17 cellular contexts compared by ENCODE assay signal in genomic region chr6:81787313-81788068, GRCh38. TPM values are rescaled to one million over a fixed set of nuclear protein-coding genes. Genes with fewer than 3 reads are reported as not detected.
DNase-seq lines count a peak whose midpoint lies in the region; ATAC-seq, FAIRE-seq and TF ChIP-seq lines count a peak whose summit lies in the region.
"Had no signal": no experiment of that assay in that cellular context is flagged by ENCODE, and none has a peak within 500 bp of the region (broad histone marks: within the 10 kb centered on the region; RNA-seq: fewer than 3 reads in every experiment).

No MANE protein-coding gene starts in this region.

- no TSS peak for BruUV-seq in PC-9 (replicated peaks; lab: Mats Ljungman, UMichigan)

- H3K36me3 ChIP-seq in PC-9 (ENCODE audit: low read depth) (no peaks in the 10 kb centered on the region), pancreas (no peaks in the 10 kb centered on the region)
- H3K36me3 ChIP-seq: HAP-1 had no signal

- H3K27me3 ChIP-seq in PC-9 (ENCODE audit: insufficient read depth, low read depth) (no peaks in the 10 kb centered on the region), pancreas (no peaks in the 10 kb centered on the region)

- no peaks in the 10 kb centered on the region for H3K27me3 Mint-ChIP-seq in activated naive CD4-positive, alpha-beta T cell treated with anti-CD3 and anti-CD28 coated beads, Interleukin-2, amount 10 ng/mL, durations not matched to agents 7 days and 5 days
- H3K27me3 Mint-ChIP-seq: activated CD4-positive, alpha-beta T cell treated with anti-CD3 and anti-CD28 coated beads, Interleukin-2, amount 10 ng/mL, durations not matched to agents 7 days and 5 days had no signal

- POLR2A ChIA-PET in PC-9 (lab: Charles Lee; ENCODE audit: unreplicated experiment), result no interaction called here

- no peaks in the 10 kb centered on the region for H3F3A ChIP-seq in PC-9 (ENCODE audit: insufficient read depth, low read depth)

- no peaks in the 10 kb centered on the region for H3K9me3 Mint-ChIP-seq in activated naive CD4-positive, alpha-beta T cell treated with anti-CD3 and anti-CD28 coated beads, Interleukin-2, amount 10 ng/mL, durations not matched to agents 7 days and 5 days
- H3K9me3 Mint-ChIP-seq: activated CD4-positive, alpha-beta T cell treated with anti-CD3 and anti-CD28 coated beads, Interleukin-2, amount 10 ng/mL, durations not matched to agents 7 days and 5 days had no signal

- peak in 1 of 2 experiments; percentile 46 for DNase-seq in PC-9
- no peak for DNase-seq in pancreas
- no peak for DNase-seq in activated naive CD4-positive, alpha-beta T cell treated with anti-CD3 and anti-CD28 coated beads, Interleukin-2, amount 10 ng/mL, durations not matched to agents 7 days and 5 days
- DNase-seq in NCI-H187 (lab: John Stamatoyannopoulos, UW), result no peak
- no peak for DNase-seq in SKM-1 (lab: John Stamatoyannopoulos, UW; ENCODE audit: unreplicated experiment)
- DNase-seq: activated CD4-positive, alpha-beta T cell treated with anti-CD3 and anti-CD28 coated beads, Interleukin-2, amount 10 ng/mL, durations not matched to agents 7 days and 5 days; activated effector memory CD4-positive, alpha-beta T cell treated with Interleukin-2 at 50 U/mL for 16 hours; CD4-positive, alpha-beta memory T cell; left ventricle myocardium superior; MM.1S; NCI-H446; stimulated activated CD4-positive, alpha-beta T cell treated with anti-CD3 and anti-CD28 coated beads, Interleukin-4, amount 100 ng/mL, for 24 hours; stimulated activated naive CD8-positive, alpha-beta T cell treated with anti-CD3 and anti-CD28 coated beads, Interleukin-15, amount 100 ng/mL, for 72 hours had no signal

- no peak overlapping the region for H3K27ac Mint-ChIP-seq in activated naive CD4-positive, alpha-beta T cell treated with anti-CD3 and anti-CD28 coated beads, Interleukin-2, amount 10 ng/mL, durations not matched to agents 7 days and 5 days
- H3K27ac Mint-ChIP-seq: activated CD4-positive, alpha-beta T cell treated with anti-CD3 and anti-CD28 coated beads, Interleukin-2, amount 10 ng/mL, durations not matched to agents 7 days and 5 days; CD4-positive, alpha-beta memory T cell; stimulated activated naive CD8-positive, alpha-beta T cell treated with anti-CD3 and anti-CD28 coated beads, Interleukin-15, amount 100 ng/mL, for 72 hours had no signal

- WGBS in pancreas, 2 donors, result 16 to 20% methylated on average over 3 of the region's 3 CpGs

- intact Hi-C loops in PC-9 (cut with micrococcal nuclease; ENCODE audit: unreplicated experiment), result no loop called here
- intact Hi-C loops in pancreas (cut with DNase I), result no loop called here

- H3K4me2 ChIP-seq in PC-9, result peak overlapping the region; percentile 47

- no peaks in the 10 kb centered on the region for H4K20me1 ChIP-seq in PC-9 (ENCODE audit: insufficient read depth)

- no peaks in the 10 kb centered on the region for H3K36me3 Mint-ChIP-seq in activated naive CD4-positive, alpha-beta T cell treated with anti-CD3 and anti-CD28 coated beads, Interleukin-2, amount 10 ng/mL, durations not matched to agents 7 days and 5 days
- H3K36me3 Mint-ChIP-seq: CD4-positive, alpha-beta memory T cell had no signal

- TF ChIP-seq CTCF in PC-9 (conservative IDR thresholded peaks at IDR 0.05) (no peak), pancreas (IDR thresholded peaks at IDR 0.05) (no peak)

- peak; percentile 45 for ATAC-seq in esophagus mucosa
- peak; percentile 77 to 85 (median 82) for ATAC-seq in pancreas
- no peak for ATAC-seq in GM21381 (IDR thresholded peaks at IDR 0.05; ENCODE audit: unreplicated experiment)
- ATAC-seq: left ventricle myocardium superior; stimulated activated naive CD8-positive, alpha-beta T cell treated with anti-CD3 and anti-CD28 coated beads, Interleukin-15, amount 100 ng/mL, for 72 hours had no signal

- H3K4me3 ChIP-seq in PC-9 (peak overlapping the region; percentile 11; the same call in 1 of the 2 replicates), pancreas (no peak overlapping the region)
- H3K4me3 ChIP-seq: HAP-1 had no signal

- H3K4me1 Mint-ChIP-seq in activated naive CD4-positive, alpha-beta T cell treated with anti-CD3 and anti-CD28 coated beads, Interleukin-2, amount 10 ng/mL, durations not matched to agents 7 days and 5 days, result no peaks in the 10 kb centered on the region
- H3K4me1 Mint-ChIP-seq: activated CD4-positive, alpha-beta T cell treated with anti-CD3 and anti-CD28 coated beads, Interleukin-2, amount 10 ng/mL, durations not matched to agents 7 days and 5 days; stimulated activated naive CD8-positive, alpha-beta T cell treated with anti-CD3 and anti-CD28 coated beads, Interleukin-15, amount 100 ng/mL, for 72 hours had no signal

- FAIRE-seq in G401.6 (lab: Jason Lieb, UNC), result peak; percentile 34
- FAIRE-seq in pancreas (lab: Jason Lieb, UNC), result peak; percentile 68

- H3K79me2 ChIP-seq in PC-9 (ENCODE audit: low read depth), result no peaks in the 10 kb centered on the region

- H3K9me3 ChIP-seq in PC-9 (ENCODE audit: insufficient read depth, low read depth), result no peaks in the 10 kb centered on the region; the same call in 1 of the 2 replicates
- H3K9me3 ChIP-seq in pancreas, result no peaks in the 10 kb centered on the region
- H3K9me3 ChIP-seq: HAP-1 had no signal

- CTCF ChIA-PET in PC-9 (lab: Charles Lee), result no interaction called here
- CTCF ChIA-PET in activated naive CD4-positive, alpha-beta T cell treated with anti-CD3 and anti-CD28 coated beads, Interleukin-2, amount 10 ng/mL, durations not matched to agents 7 days and 5 days (lab: Charles Lee), result no interaction called here

- H3K27ac ChIP-seq in PC-9 (no peak overlapping the region), pancreas (peak overlapping the region in 2 of 4 donors; percentile 24 to 53)

- peaks cover 28% of the 10 kb centered on the region for H3K4me1 ChIP-seq in PC-9 (replicated peaks; ENCODE audit: insufficient read depth)
- H3K4me1 ChIP-seq in pancreas, result peaks cover 0 to 33% (median 21%) of the 10 kb centered on the region in 3 donors
- H3K4me1 ChIP-seq: HAP-1 had no signal

- no peaks in the 10 kb centered on the region for H3K9me2 ChIP-seq in PC-9 (ENCODE audit: insufficient read depth)

- H3K4me3 Mint-ChIP-seq in activated naive CD4-positive, alpha-beta T cell treated with anti-CD3 and anti-CD28 coated beads, Interleukin-2, amount 10 ng/mL, durations not matched to agents 7 days and 5 days, result no peak overlapping the region
- H3K4me3 Mint-ChIP-seq: activated CD4-positive, alpha-beta T cell treated with anti-CD3 and anti-CD28 coated beads, Interleukin-2, amount 10 ng/mL, durations not matched to agents 7 days and 5 days; stimulated activated naive CD8-positive, alpha-beta T cell treated with anti-CD3 and anti-CD28 coated beads, Interleukin-15, amount 100 ng/mL, for 72 hours had no signal

- H2AFZ ChIP-seq in PC-9, result no peak overlapping the region

RNA-seq across cellular contexts. Expression of gene TENT5A, which starts 35.0 kb away (rescaled TPM):
- 2.0 and 2.2 TPM in 2 replicates for total RNA-seq in PC-9 (2021)
- 2.9 TPM for total RNA-seq in esophagus mucosa
- 1 to 10 TPM; 2.8 to 7.7 (median 5.1) TPM for total RNA-seq in pancreas
- polyA plus RNA-seq in pancreas, result 10 to 100 TPM in 1 of 2 donors, 1 to 10 TPM in 1; 3.2 to 12.2 TPM
